In genomic region chr20:53130819-53131218, GRCh38 we compare ENCODE assay signal across 17 cellular contexts.
DNase-seq lines count a peak whose midpoint lies in the region; ATAC-seq and TF ChIP-seq lines count a peak whose summit lies in the region.
"Had no signal": no experiment of that assay in that cellular context is flagged by ENCODE, and none has a peak within 500 bp of the region (broad histone marks: within the 10 kb centered on the region; RNA-seq: fewer than 3 reads in every experiment).

No MANE protein-coding gene starts in this region.

- CTCF ChIA-PET in PC-3 (lab: Charles Lee) = no interaction called here
- CTCF ChIA-PET in naive thymus-derived CD4-positive, alpha-beta T cell (lab: Charles Lee) = no interaction called here

- no peaks in the 10 kb centered on the region for H4K20me1 ChIP-seq in PC-3 (ENCODE audit: low read length)

- H3K4me3 Mint-ChIP-seq in naive thymus-derived CD4-positive, alpha-beta T cell = no peak overlapping the region
- H3K4me3 Mint-ChIP-seq in endodermal cell = no peak overlapping the region
- H3K4me3 Mint-ChIP-seq: CD4-positive, CD25-positive, alpha-beta regulatory T cell; CD8-positive, alpha-beta memory T cell; H9 had no signal

- intact Hi-C loops in PC-3 (cut with micrococcal nuclease) = no loop called here
- intact Hi-C loops in naive thymus-derived CD4-positive, alpha-beta T cell (cut with micrococcal nuclease) = loop anchor here in 1 of 2 donors (10.0 kb wide), 1 partner anchor 156 kb away; the partner anchor contains the start of gene TSHZ2

- WGBS in endodermal cell (ENCODE audit: insufficient coverage in 1 of 2, insufficient read length in 1 of 2), 2 experiments = 80 to 90% methylated on average over 2 to 3 of the region's 3 CpGs

- DNase-seq in NCI-H69 (lab: John Stamatoyannopoulos, UW) (peak; percentile 14), PC-3 (peak; percentile 10), epithelial cell of esophagus (ENCODE audit: low read depth) (peak; percentile 39), endodermal cell (no peak), T-helper 2 cell (no peak)
- no peak for DNase-seq in naive thymus-derived CD4-positive, alpha-beta T cell
- no peak for DNase-seq in effector CD8-positive, alpha-beta T cell (lab: John Stamatoyannopoulos, UW)
- DNase-seq: ACHN; BE2C; C1 segment of cervical spinal cord; CD4-positive, CD25-positive, alpha-beta regulatory T cell; CD8-positive, alpha-beta memory T cell; COR-L47; H9; IMR-90 had no signal

- no peak for ATAC-seq in PC-3
- no peak for ATAC-seq in naive thymus-derived CD4-positive, alpha-beta T cell
- ATAC-seq: K562 had no signal

- H3K36me3 Mint-ChIP-seq in naive thymus-derived CD4-positive, alpha-beta T cell = peaks cover 0 to 17% (median 9%) of the 10 kb centered on the region in 5 donors
- H3K36me3 Mint-ChIP-seq in endodermal cell (ENCODE audit: low read depth) = no peaks in the 10 kb centered on the region
- H3K36me3 Mint-ChIP-seq: CD4-positive, CD25-positive, alpha-beta regulatory T cell; CD8-positive, alpha-beta memory T cell had no signal

- H3K4me2 ChIP-seq in PC-3 (ENCODE audit: low read length) = no peak overlapping the region

- POLR2A ChIA-PET in PC-3 (lab: Charles Lee; ENCODE audit: unreplicated experiment) = no interaction called here
- POLR2A ChIA-PET in naive thymus-derived CD4-positive, alpha-beta T cell (lab: Charles Lee) = interaction anchor here (0.7 kb wide), 1 partner anchor 15 kb away, joined by 3 read pairs; no protein-coding TSS in a partner anchor

- BruUV-seq in PC-3 (replicated peaks; lab: Mats Ljungman, UMichigan) = no TSS peak

- no peak overlapping the region for H3K4me3 ChIP-seq in PC-3 (ENCODE audit: low read length)
- H3K4me3 ChIP-seq in epithelial cell of esophagus (ENCODE audit: low read length) = no peak overlapping the region
- H3K4me3 ChIP-seq in naive thymus-derived CD4-positive, alpha-beta T cell (ENCODE audit: low read length) = no peak overlapping the region
- H3K4me3 ChIP-seq in endodermal cell (ENCODE audit: low read length) = no peak overlapping the region
- H3K4me3 ChIP-seq: K562 had no signal

- no peaks in the 10 kb centered on the region for H3K27me3 Mint-ChIP-seq in naive thymus-derived CD4-positive, alpha-beta T cell
- peaks cover 2% of the 10 kb centered on the region for H3K27me3 Mint-ChIP-seq in endodermal cell (ENCODE audit: insufficient read depth)

- peaks cover 0 to 3% (median 0%) of the 10 kb centered on the region in 11 donors for H3K9me3 Mint-ChIP-seq in naive thymus-derived CD4-positive, alpha-beta T cell
- no peaks in the 10 kb centered on the region for H3K9me3 Mint-ChIP-seq in endodermal cell
- H3K9me3 Mint-ChIP-seq: CD8-positive, alpha-beta memory T cell; H9 had no signal

- TF ChIP-seq CTCF in PC-3 (conservative IDR thresholded peaks at IDR 0.05; ENCODE audit: low read depth, low read length) = no peak
- TF ChIP-seq CTCF in epithelial cell of esophagus (IDR thresholded peaks at IDR 0.05; ENCODE audit: insufficient read depth, low read depth, low read length, missing control alignments) = no peak
- no peak for TF ChIP-seq CTCF in endodermal cell (conservative IDR thresholded peaks at IDR 0.05)

- H3K27me3 ChIP-seq in PC-3 (ENCODE audit: low read length) (peaks cover 12% of the 10 kb centered on the region; the same call in 1 of the 2 replicates), endodermal cell (ENCODE audit: control insufficient read depth, insufficient read depth, low read length, poor library complexity, severe bottlenecking) (no peaks in the 10 kb centered on the region)
- H3K27me3 ChIP-seq in naive thymus-derived CD4-positive, alpha-beta T cell (ENCODE audit: control insufficient read depth in 2 of 2, insufficient read depth in 2 of 2, low read length in 2 of 2) = no peaks in the 10 kb centered on the region
- H3K27me3 ChIP-seq: BE2C had no signal

- H3F3A ChIP-seq in PC-3 (ENCODE audit: low read length, unreplicated experiment) = no peaks in the 10 kb centered on the region

- H3K9me3 ChIP-seq in PC-3 (ENCODE audit: low read length) = no peaks in the 10 kb centered on the region
- H3K9me3 ChIP-seq in naive thymus-derived CD4-positive, alpha-beta T cell (ENCODE audit: control insufficient read depth in 2 of 3, low read length in 3 of 3) = no peaks in the 10 kb centered on the region
- no peaks in the 10 kb centered on the region for H3K9me3 ChIP-seq in endodermal cell (ENCODE audit: control insufficient read depth, low read length)
- H3K9me3 ChIP-seq: BE2C had no signal

- no peaks in the 10 kb centered on the region for H3K79me2 ChIP-seq in PC-3 (ENCODE audit: low read length)

- no peak overlapping the region for H2AFZ ChIP-seq in PC-3 (ENCODE audit: low read length)

- H3K4me1 ChIP-seq in PC-3 (ENCODE audit: insufficient read depth, low read length) (no peaks in the 10 kb centered on the region), endodermal cell (ENCODE audit: control insufficient read depth, insufficient read depth, low read length) (no peaks in the 10 kb centered on the region)
- peaks cover 0 to 8% of the 10 kb centered on the region in 2 donors for H3K4me1 ChIP-seq in naive thymus-derived CD4-positive, alpha-beta T cell (ENCODE audit: control insufficient read depth in 2 of 2, insufficient read depth in 2 of 2, low read length in 2 of 2)

- peak overlapping the region in 5 of 9 donors; percentile 3 to 75 (median 42) for H3K27ac Mint-ChIP-seq in naive thymus-derived CD4-positive, alpha-beta T cell
- no peak overlapping the region for H3K27ac Mint-ChIP-seq in endodermal cell
- H3K27ac Mint-ChIP-seq: CD8-positive, alpha-beta memory T cell; H9 had no signal

- H3K9me2 ChIP-seq in PC-3 (replicated peaks; ENCODE audit: low read length) = no peaks in the 10 kb centered on the region

- H3K27ac ChIP-seq in PC-3 (ENCODE audit: low read length) (no peak overlapping the region), endodermal cell (ENCODE audit: low read depth, low read length) (no peak overlapping the region)
- no peak overlapping the region for H3K27ac ChIP-seq in naive thymus-derived CD4-positive, alpha-beta T cell (ENCODE audit: low read depth, low read length)
- H3K27ac ChIP-seq: HL-60 had no signal

- H3K36me3 ChIP-seq in PC-3 (ENCODE audit: low read depth, low read length) = no peaks in the 10 kb centered on the region
- no peaks in the 10 kb centered on the region for H3K36me3 ChIP-seq in naive thymus-derived CD4-positive, alpha-beta T cell (ENCODE audit: control insufficient read depth in 2 of 3, insufficient read depth in 3 of 3, low read length in 3 of 3)
- H3K36me3 ChIP-seq in endodermal cell (ENCODE audit: control insufficient read depth, insufficient read depth, low read length) = no peaks in the 10 kb centered on the region
- H3K36me3 ChIP-seq: BE2C had no signal

- H3K4me1 Mint-ChIP-seq in naive thymus-derived CD4-positive, alpha-beta T cell = peaks cover 20 to 67% (median 44%) of the 10 kb centered on the region in 7 donors
- H3K4me1 Mint-ChIP-seq in endodermal cell = peaks cover 3% of the 10 kb centered on the region
- H3K4me1 Mint-ChIP-seq: CD8-positive, alpha-beta memory T cell had no signal

- no peak overlapping the region for H3K9ac ChIP-seq in PC-3 (ENCODE audit: low read length)
- no peak overlapping the region for H3K9ac ChIP-seq in endodermal cell (ENCODE audit: extremely low read depth, low read length, poor library complexity, severe bottlenecking)

Comparison
In these comparisons a context has a peak if more than half of its experiments do, and no peak if none do; other contexts are left out.
1. DNase-seq: peak in NCI-H69 (single experiment), PC-3 (single experiment) and epithelial cell of esophagus (single experiment); none in naive thymus-derived CD4-positive, alpha-beta T cell (0 of 9), effector CD8-positive, alpha-beta T cell (single experiment), endodermal cell (single experiment) and T-helper 2 cell (0 of 5).